Comparison of ENCODE assay signal across 12 cellular contexts in the genomic region with DNA sequence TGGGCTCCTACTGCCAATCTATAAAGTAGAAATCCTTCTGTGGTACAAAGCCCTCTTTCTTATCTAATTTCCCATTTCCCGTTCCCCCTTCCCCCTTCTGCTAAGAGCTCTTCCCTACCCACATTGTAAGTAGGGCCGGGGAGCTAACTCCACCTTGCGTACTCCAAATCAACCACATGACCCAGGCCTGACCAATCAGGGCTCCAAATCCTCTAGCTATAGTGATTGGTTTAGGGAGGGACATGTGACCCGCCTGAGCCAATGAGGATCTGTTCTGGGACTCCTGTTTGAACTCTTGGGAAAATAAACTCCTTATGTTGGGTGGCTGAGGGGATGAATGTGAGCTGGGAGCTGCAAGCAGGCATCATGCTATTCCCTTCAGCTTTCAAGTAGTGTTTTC. TPM values are rescaled to one million over a fixed set of nuclear protein-coding genes. Genes with fewer than 3 reads are reported as not detected.
DNase-seq lines count a peak whose midpoint lies in the region; ATAC-seq and TF ChIP-seq lines count a peak whose summit lies in the region.
"Had no signal": no experiment of that assay in that cellular context is flagged by ENCODE, and none has a peak within 500 bp of the region (broad histone marks: within the 10 kb centered on the region; RNA-seq: fewer than 3 reads in every experiment).

No MANE protein-coding gene starts in this region.

- no peak overlapping the region for H2BK12ac ChIP-seq in mesenchymal stem cell (ENCODE audit: low read length in 2 of 2)

- H2AK5ac ChIP-seq in mesenchymal stem cell (ENCODE audit: low read length, severe bottlenecking), result no peak overlapping the region

- WGBS in mesenchymal stem cell, result 93% methylated on average over 4 of the region's 4 CpGs

- H3K27me3 ChIP-seq in mesenchymal stem cell (ENCODE audit: control insufficient read depth in 1 of 2, insufficient read depth in 1 of 2, low read length in 2 of 2) (peaks cover 34 to 40% of the 10 kb centered on the region in 2 experiments), right atrium auricular region (no peaks in the 10 kb centered on the region)
- H3K27me3 ChIP-seq: vagina had no signal

- H2AFZ ChIP-seq in mesenchymal stem cell (ENCODE audit: low read depth, low read length), result no peak overlapping the region

- no peak overlapping the region for H3K23ac ChIP-seq in mesenchymal stem cell (ENCODE audit: low read length in 2 of 2)

- H2BK5ac ChIP-seq in mesenchymal stem cell (ENCODE audit: low read depth, low read length, poor library complexity, severe bottlenecking), result no peak overlapping the region

- no peak for ATAC-seq in GM18870 (IDR thresholded peaks at IDR 0.05; ENCODE audit: unreplicated experiment)

- H3K9me3 ChIP-seq in mesenchymal stem cell (ENCODE audit: control insufficient read depth, low read length), result peaks cover 8% of the 10 kb centered on the region
- H3K9me3 ChIP-seq in right atrium auricular region, result no peaks in the 10 kb centered on the region
- H3K9me3 ChIP-seq: vagina had no signal

- H3K36me3 ChIP-seq in mesenchymal stem cell (ENCODE audit: control insufficient read depth in 1 of 2, insufficient read depth in 2 of 2, low read depth in 1 of 2, low read length in 2 of 2) (no peaks in the 10 kb centered on the region), right atrium auricular region (no peaks in the 10 kb centered on the region)
- H3K36me3 ChIP-seq: vagina had no signal

- H4K8ac ChIP-seq in mesenchymal stem cell (ENCODE audit: low read length), result no peak overlapping the region

- H3K4me3 ChIP-seq in GM12865 (ENCODE audit: low read depth, low read length), result no peak overlapping the region
- no peak overlapping the region for H3K4me3 ChIP-seq in mesenchymal stem cell (ENCODE audit: insufficient read depth in 1 of 2, low read depth in 1 of 2, low read length in 2 of 2)
- no peak overlapping the region for H3K4me3 ChIP-seq in right atrium auricular region
- H3K4me3 ChIP-seq: vagina had no signal

- H3K4ac ChIP-seq in mesenchymal stem cell (ENCODE audit: low read depth in 1 of 2, low read length in 2 of 2), result no peak overlapping the region

- TF ChIP-seq POLR2A in erythroblast (IDR thresholded peaks at IDR 0.05; ENCODE audit: low read length), result no peak

- no peak overlapping the region for H4K91ac ChIP-seq in mesenchymal stem cell (ENCODE audit: low read length)

- no peak for TF ChIP-seq CTCF in GM12865 (IDR thresholded peaks at IDR 0.05; ENCODE audit: insufficient read depth, low read depth, low read length, missing control alignments)
- TF ChIP-seq CTCF in right atrium auricular region (IDR thresholded peaks at IDR 0.05), result no peak

- H2BK120ac ChIP-seq in mesenchymal stem cell (ENCODE audit: low read depth, low read length), result no peak overlapping the region

- H3K4me1 ChIP-seq in mesenchymal stem cell (ENCODE audit: control insufficient read depth, insufficient read depth, low read depth, low read length) (peaks cover 10% of the 10 kb centered on the region), right atrium auricular region (no peaks in the 10 kb centered on the region)
- H3K4me1 ChIP-seq: vagina had no signal

- H3K4me2 ChIP-seq in mesenchymal stem cell (ENCODE audit: low read length, poor library complexity, severe bottlenecking), result no peak overlapping the region

- no peak overlapping the region for H3K9ac ChIP-seq in mesenchymal stem cell (ENCODE audit: low read length)

- H3K14ac ChIP-seq in mesenchymal stem cell (ENCODE audit: low read length in 2 of 2), result no peak overlapping the region

- H2BK15ac ChIP-seq in mesenchymal stem cell (ENCODE audit: low read depth, poor library complexity, severe bottlenecking), result no peak overlapping the region

- H3K27ac ChIP-seq in mesenchymal stem cell (ENCODE audit: low read length, poor library complexity, severe bottlenecking) (no peak overlapping the region), right atrium auricular region (no peak overlapping the region)
- H3K27ac ChIP-seq: vagina had no signal

- H3K18ac ChIP-seq in mesenchymal stem cell (ENCODE audit: low read depth in 1 of 2, low read length in 2 of 2), result no peak overlapping the region

- H3K79me1 ChIP-seq in mesenchymal stem cell (replicated peaks; ENCODE audit: low read length, poor library complexity, severe bottlenecking), result no peaks in the 10 kb centered on the region

- DNase-seq in NCI-H345 (lab: John Stamatoyannopoulos, UW), result peak; percentile 9
- no peak for DNase-seq in NCI-H345 treated with DMSO at 0.1 percent for 48 hours (lab: John Stamatoyannopoulos, UW; ENCODE audit: unreplicated experiment)
- DNase-seq in GM12865 (ENCODE audit: low read depth), result peak; percentile 28
- peak; percentile 90 for DNase-seq in OCI-M1 (lab: John Stamatoyannopoulos, UW)
- DNase-seq in erythroblast (lab: John Stamatoyannopoulos, UW), result peak; percentile 16 to 23
- DNase-seq in mesenchymal stem cell, result no peak
- DNase-seq in right atrium auricular region (ENCODE audit: low spot score), result no peak
- DNase-seq: cerebellar nuclear complex, glutamatergic neuron, naive B cell had no signal

RNA-seq across cellular contexts. Expression of a gene that starts 40.9 kb away (rescaled TPM):
- not detected for polyA plus RNA-seq in mesenchymal stem cell (2013, experiment 1 of 2)
- not detected for polyA plus RNA-seq in mesenchymal stem cell (2013, experiment 2 of 2)
- 10 to 100 TPM in 1 of 2 donors, 1 to 10 TPM in 1; 3.9 to 13.8 TPM for total RNA-seq in right atrium auricular region

RNA-seq across cellular contexts. Expression of a gene that starts 56.0 kb away (rescaled TPM):
- polyA plus RNA-seq in mesenchymal stem cell (2013, experiment 1 of 2), result 0.01 TPM
- polyA plus RNA-seq in mesenchymal stem cell (2013, experiment 2 of 2), result not detected
- total RNA-seq in right atrium auricular region, result not detected
- total RNA-seq: vagina had no signal

Comparison
In these comparisons a context has a peak if more than half of its experiments do, and no peak if none do; other contexts are left out.
1. DNase-seq: peak in NCI-H345 (single experiment), GM12865 (single experiment), OCI-M1 (single experiment) and erythroblast (2 of 2); none in NCI-H345 treated with DMSO at 0.1 percent for 48 hours (single experiment), mesenchymal stem cell (single experiment) and right atrium auricular region (single experiment).